Comparison of ENCODE assay signal across 6 cellular contexts in genomic region chr19:38386968-38387549, GRCh38. TPM values are rescaled to one million over a fixed set of nuclear protein-coding genes. Genes with fewer than 3 reads are reported as not detected.
A peak's percentile ranks its signal among the peaks of the same experiment; 100 is the strongest.
DNase-seq lines count a peak whose midpoint lies in the region; ATAC-seq and TF ChIP-seq lines count a peak whose summit lies in the region.

No MANE protein-coding gene starts in this region.

- TF ChIP-seq POLR2A in tibial nerve (IDR thresholded peaks at IDR 0.05), result no peak

- H3K9me3 ChIP-seq in tibial nerve, result no peaks in the 10 kb centered on the region

- H3K36me3 Mint-ChIP-seq in activated T-cell treated with anti-CD3 and anti-CD28 coated beads, Interleukin-2, amount 50 U/mL, for 72 hours (ENCODE audit: insufficient read depth in 2 of 2), result peaks cover 1 to 16% of the 10 kb centered on the region in 2 donors

- peaks cover 0 to 14% of the 10 kb centered on the region in 2 donors for H3K27me3 ChIP-seq in tibial nerve

- peaks cover 17% of the 10 kb centered on the region for H3K4me1 Mint-ChIP-seq in activated T-cell treated with anti-CD3 and anti-CD28 coated beads, Interleukin-2, amount 50 U/mL, for 72 hours (ENCODE audit: low read depth)

- H3K9me3 Mint-ChIP-seq in activated T-cell treated with anti-CD3 and anti-CD28 coated beads, Interleukin-2, amount 50 U/mL, for 72 hours, result no peaks in the 10 kb centered on the region

- no peak for DNase-seq in activated T-cell treated with anti-CD3 and anti-CD28 coated beads, Interleukin-2, amount 50 U/mL, for 72 hours
- DNase-seq in activated T-cell treated with anti-CD3 and anti-CD28 coated beads, Interleukin-2, amount 50 U/mL, for 1 hour, result no peak
- DNase-seq in germinal center (ENCODE audit: low spot score), result peak; percentile 40
- DNase-seq in tibial nerve (ENCODE audit: low spot score in 2 of 2), result peak in 1 of 2 donors; percentile 15

- peaks cover 3 to 40% (median 18%) of the 10 kb centered on the region in 3 donors for H3K36me3 ChIP-seq in tibial nerve

- no peak for TF ChIP-seq EP300 in tibial nerve (IDR thresholded peaks at IDR 0.05)

- H3K27me3 Mint-ChIP-seq in activated T-cell treated with anti-CD3 and anti-CD28 coated beads, Interleukin-2, amount 50 U/mL, for 72 hours (ENCODE audit: low read depth), result peaks cover 21% of the 10 kb centered on the region

- H3K4me1 ChIP-seq in tibial nerve, result peaks cover 0 to 46% (median 23%) of the 10 kb centered on the region in 4 donors

- H3K4me3 Mint-ChIP-seq in activated T-cell treated with anti-CD3 and anti-CD28 coated beads, Interleukin-2, amount 50 U/mL, for 72 hours, result peak overlapping the region; percentile 96 to 98

- H3K4me3 ChIP-seq in tibial nerve, result peak overlapping the region; percentile 29 to 59 (median 48)

- WGBS in tibial nerve, 2 donors, result 2 to 4% methylated on average over 26 of the region's 37 CpGs

- H3K27ac ChIP-seq in tibial nerve, result peak overlapping the region in 2 of 4 donors; percentile 54 to 82

- no peak for ATAC-seq in activated T-cell treated with anti-CD3 and anti-CD28 coated beads, Interleukin-2, amount 50 U/mL, for 72 hours (replicated peaks in 1 of 2)
- ATAC-seq in GM21576 (IDR thresholded peaks at IDR 0.05; ENCODE audit: unreplicated experiment) (no peak), GM18519 (IDR thresholded peaks at IDR 0.05; ENCODE audit: low FRiP score, unreplicated experiment) (no peak)

- TF ChIP-seq CTCF in tibial nerve (IDR thresholded peaks at IDR 0.05), result no peak

- no peak overlapping the region for H3K27ac Mint-ChIP-seq in activated T-cell treated with anti-CD3 and anti-CD28 coated beads, Interleukin-2, amount 50 U/mL, for 72 hours

RNA-seq across cellular contexts. Expression of gene GGN, which starts 0.8 kb away (rescaled TPM):
- 1 to 10 TPM in 1 of 2 donors, under 1 TPM in 1; 0.43 to 1.4 TPM for total RNA-seq in activated T-cell treated with anti-CD3 and anti-CD28 coated beads, Interleukin-2, amount 50 U/mL, for 72 hours
- not detected for total RNA-seq in tibial nerve

RNA-seq across cellular contexts. Expression of gene SPRED3, which starts 1.4 kb away (rescaled TPM):
- 1 to 10 TPM; 1.7 to 4.2 TPM for total RNA-seq in activated T-cell treated with anti-CD3 and anti-CD28 coated beads, Interleukin-2, amount 50 U/mL, for 72 hours
- total RNA-seq in tibial nerve, result under 1 TPM in 3 of 4 donors, not detected in 1; under 0.01 to 0.60 (median 0.21) TPM

RNA-seq across cellular contexts. Expression of gene PSMD8, which starts 12.7 kb away (rescaled TPM):
- total RNA-seq in activated T-cell treated with anti-CD3 and anti-CD28 coated beads, Interleukin-2, amount 50 U/mL, for 72 hours, result 100 to 1,000 TPM; 136 to 168 TPM
- 100 to 1,000 TPM; 124 to 192 (median 174) TPM for total RNA-seq in tibial nerve

RNA-seq across cellular contexts. Expression of gene FAM98C, which starts 15.8 kb away (rescaled TPM):
- 10 to 100 TPM; 41.0 to 45.1 TPM for total RNA-seq in activated T-cell treated with anti-CD3 and anti-CD28 coated beads, Interleukin-2, amount 50 U/mL, for 72 hours
- total RNA-seq in tibial nerve, result 10 to 100 TPM; 24.9 to 69.0 (median 50.3) TPM

RNA-seq across cellular contexts. Expression of gene RASGRP4, which starts 39.0 kb away (rescaled TPM):
- 10 to 100 TPM; 10.1 to 11.3 TPM for total RNA-seq in activated T-cell treated with anti-CD3 and anti-CD28 coated beads, Interleukin-2, amount 50 U/mL, for 72 hours
- 10 to 100 TPM in 1 of 4 donors, 1 to 10 TPM in 3; 3.1 to 11.7 (median 5.3) TPM for total RNA-seq in tibial nerve
